Comparison of ENCODE assay signal across 1 cellular context in the genomic region with DNA sequence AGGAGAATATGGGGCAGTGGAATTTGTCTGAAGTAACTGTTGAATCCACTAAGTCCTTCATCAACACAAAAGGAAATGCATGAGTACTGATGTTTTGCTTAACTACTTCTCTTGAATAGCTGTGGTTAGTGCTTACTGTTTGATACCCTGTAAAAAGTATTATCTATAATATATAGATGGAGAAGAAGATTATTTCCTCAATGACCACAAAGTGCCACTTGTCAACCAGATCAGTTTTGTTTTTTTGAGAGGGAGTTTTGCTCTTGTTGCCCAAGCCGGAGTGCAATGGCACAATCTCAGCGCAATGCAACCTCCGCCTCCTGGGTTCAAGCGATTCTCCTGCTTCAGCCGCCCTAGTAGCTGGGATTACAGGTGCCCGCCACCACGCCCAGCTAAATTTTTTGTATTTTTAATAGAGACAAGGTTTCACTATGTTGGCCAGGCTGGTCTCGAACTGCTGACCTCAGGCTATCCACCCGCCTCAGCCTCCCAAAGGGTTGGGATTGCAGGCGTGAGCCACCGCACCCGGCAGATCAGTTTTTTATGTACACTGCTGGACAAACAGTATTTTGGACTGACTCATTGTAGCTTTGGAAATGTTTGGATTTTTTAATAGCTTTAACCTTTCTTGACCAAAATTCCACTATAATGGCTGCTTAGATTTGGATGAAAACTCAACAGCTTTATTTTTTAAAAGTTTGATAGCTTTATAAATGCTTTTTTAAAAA.
TF ChIP-seq lines count a peak whose summit lies in the region.

No MANE protein-coding gene starts in this region.

TF ChIP-seq in endothelial cell of umbilical vein, 7 proteins besides CTCF, POLR2A, EP300 and RAD21:
- TF ChIP-seq MYC (IDR thresholded peaks at IDR 0.05; ENCODE audit: low read depth, low read length) (no peak), JUN (IDR thresholded peaks at IDR 0.05; ENCODE audit: borderline replicate concordance, insufficient read depth, insufficient read length, low read depth) (no peak), POLR2AphosphoS5 (IDR thresholded peaks at IDR 0.05; ENCODE audit: insufficient read depth, low read depth, low read length) (no peak), EZH2 (IDR thresholded peaks at IDR 0.05; ENCODE audit: borderline replicate concordance, low read depth, low read length, severe bottlenecking) (no peak), FOS (IDR thresholded peaks at IDR 0.05; ENCODE audit: borderline replicate concordance, insufficient read depth, low read length) (no peak), GATA2 (IDR thresholded peaks at IDR 0.05; ENCODE audit: insufficient read depth, insufficient read length, low read depth, low read length) (no peak)
- TF ChIP-seq, protein P1, sequence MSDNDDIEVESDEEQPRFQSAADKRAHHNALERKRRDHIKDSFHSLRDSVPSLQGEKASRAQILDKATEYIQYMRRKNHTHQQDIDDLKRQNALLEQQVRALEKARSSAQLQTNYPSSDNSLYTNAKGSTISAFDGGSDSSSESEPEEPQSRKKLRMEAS (IDR thresholded peaks at IDR 0.05; ENCODE audit: insufficient read depth, insufficient read length), result no peak
TF ChIP-seq in endothelial cell of umbilical vein: peak in this region for 0.
